ENCODE assay signal across 9 cellular contexts in the genomic region with DNA sequence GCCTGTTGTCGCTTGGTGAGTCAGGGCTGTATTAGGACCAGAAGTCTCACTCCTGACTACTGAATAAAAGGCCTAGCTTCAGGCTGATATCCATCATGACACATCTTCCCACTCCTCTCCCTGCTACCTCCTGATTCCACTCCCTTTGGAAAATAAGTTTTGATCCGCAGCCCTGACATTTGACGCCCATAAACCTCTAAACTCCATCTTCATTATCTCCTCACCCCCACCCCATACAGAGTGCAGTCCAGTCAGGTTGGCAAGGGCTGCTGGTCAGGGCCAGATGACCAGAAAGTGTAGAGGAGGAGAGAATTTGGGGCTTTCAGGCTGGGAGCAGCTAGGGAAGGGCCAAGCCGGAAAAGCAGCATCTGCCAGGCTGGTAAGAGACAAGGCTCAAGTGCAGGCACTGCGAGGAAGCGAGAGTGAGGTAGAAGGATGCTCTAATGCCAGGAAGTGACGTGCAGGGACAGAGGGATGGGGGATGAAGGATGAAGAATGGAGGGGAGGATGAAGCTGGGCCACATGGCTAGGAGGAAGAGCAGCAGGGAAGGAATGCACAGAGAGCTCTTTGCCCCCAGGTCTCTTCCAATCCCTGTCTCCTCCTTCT. TPM values are rescaled to one million over a fixed set of nuclear protein-coding genes. Genes with fewer than 3 reads are reported as not detected.
DNase-seq lines count a peak whose midpoint lies in the region; ATAC-seq, FAIRE-seq and TF ChIP-seq lines count a peak whose summit lies in the region.
"Had no signal": no experiment of that assay in that cellular context is flagged by ENCODE, and none has a peak within 500 bp of the region (broad histone marks: within the 10 kb centered on the region; RNA-seq: fewer than 3 reads in every experiment).

No MANE protein-coding gene starts in this region.

- CTCF ChIA-PET in A549 (lab: Yijun Ruan, JAX), result interaction anchor here (0.7 to 7.8 kb wide), 10 partner anchors 10 to 397 kb away, joined by 3 to 207 read pairs (median 6); a partner anchor contains a TSS
- CTCF ChIA-PET in naive thymus-derived CD4-positive, alpha-beta T cell (lab: Charles Lee), result interaction anchor here (6.0 kb wide), 1 partner anchor 86 kb away, joined by 33 read pairs; a partner anchor contains a TSS

- DNase-seq in A549 (ENCODE audit: low read depth in 1 of 2, low spot score in 1 of 2) (no peak), HAP-1 (ENCODE audit: low spot score in 2 of 2) (no peak), cerebellar cortex (ENCODE audit: low spot score) (peak; percentile 82), middle frontal gyrus (ENCODE audit: extremely low spot score, low spot score) (no peak), pancreas (no peak)
- DNase-seq in naive thymus-derived CD4-positive, alpha-beta T cell, result no peak
- no peak for DNase-seq in stimulated activated CD4-positive, alpha-beta T cell treated with anti-CD3 and anti-CD28 coated beads, Interleukin-2, amount 100 ng/mL, for 24 hours
- DNase-seq: body of pancreas had no signal

- H3K27ac Mint-ChIP-seq in naive thymus-derived CD4-positive, alpha-beta T cell, result peak overlapping the region in 8 of 9 donors; percentile 14 to 90 (median 82)

- WGBS in A549 (ENCODE audit: missing lambda C conversion rate), result 89% methylated on average over 7 of the region's 7 CpGs
- 92 to 94% methylated on average over 6 to 7 of the region's 7 CpGs for WGBS in pancreas, 2 donors

- H3K9me3 ChIP-seq in A549 (no peaks in the 10 kb centered on the region), HAP-1 (no peaks in the 10 kb centered on the region), pancreas (no peaks in the 10 kb centered on the region)
- H3K9me3 ChIP-seq in naive thymus-derived CD4-positive, alpha-beta T cell (ENCODE audit: control insufficient read depth in 2 of 3, low read length in 3 of 3), result no peaks in the 10 kb centered on the region
- H3K9me3 ChIP-seq: body of pancreas had no signal

- H3K36me3 ChIP-seq in HAP-1 (replicated peaks) (no peaks in the 10 kb centered on the region), pancreas (no peaks in the 10 kb centered on the region)
- H3K36me3 ChIP-seq in naive thymus-derived CD4-positive, alpha-beta T cell (ENCODE audit: control insufficient read depth in 2 of 3, insufficient read depth in 3 of 3, low read length in 3 of 3), result no peaks in the 10 kb centered on the region

- H3K27me3 ChIP-seq in HAP-1 (ENCODE audit: low read depth), result no peaks in the 10 kb centered on the region
- no peaks in the 10 kb centered on the region for H3K27me3 ChIP-seq in naive thymus-derived CD4-positive, alpha-beta T cell (ENCODE audit: control insufficient read depth in 2 of 2, insufficient read depth in 2 of 2, low read length in 2 of 2)
- H3K27me3 ChIP-seq in pancreas, result no peaks in the 10 kb centered on the region
- H3K27me3 ChIP-seq: body of pancreas had no signal

- no peak for TF ChIP-seq EP300 in A549 (IDR thresholded peaks at IDR 0.05)

- POLR2A ChIA-PET in A549 (lab: Yijun Ruan, JAX), result no interaction called here
- POLR2A ChIA-PET in naive thymus-derived CD4-positive, alpha-beta T cell (lab: Charles Lee), result interaction anchor here (6.0 kb wide), 1 partner anchor 85 kb away, joined by 32 read pairs; a partner anchor contains a TSS

- H3K4me1 Mint-ChIP-seq in naive thymus-derived CD4-positive, alpha-beta T cell, result peaks cover 45 to 77% (median 68%) of the 10 kb centered on the region in 7 donors

- H3K4me1 ChIP-seq in A549, result peaks cover 19% of the 10 kb centered on the region
- H3K4me1 ChIP-seq in HAP-1, result peaks cover 16% of the 10 kb centered on the region
- H3K4me1 ChIP-seq in naive thymus-derived CD4-positive, alpha-beta T cell (ENCODE audit: control insufficient read depth in 2 of 2, insufficient read depth in 2 of 2, low read length in 2 of 2), result peaks cover 30 to 44% of the 10 kb centered on the region in 2 donors
- H3K4me1 ChIP-seq in pancreas, result peaks cover 0 to 17% (median 6%) of the 10 kb centered on the region in 3 donors

- TF ChIP-seq RAD21 in A549 (conservative IDR thresholded peaks at IDR 0.05 in 1 of 2, IDR thresholded peaks at IDR 0.05 in 1 of 2), result no peak

- no peak for ATAC-seq in A549
- ATAC-seq in naive thymus-derived CD4-positive, alpha-beta T cell, result no peak
- ATAC-seq in HG02759 (IDR thresholded peaks at IDR 0.05; ENCODE audit: unreplicated experiment), result no peak
- no peak for ATAC-seq in pancreas
- ATAC-seq: body of pancreas had no signal

- no peak for TF ChIP-seq POLR2A in A549 (IDR thresholded peaks at IDR 0.05; ENCODE audit: low read length)

- H3K4me3 Mint-ChIP-seq in naive thymus-derived CD4-positive, alpha-beta T cell, result peak overlapping the region; percentile 84 to 97 (median 88)

- H3K27ac ChIP-seq in A549, result no peak overlapping the region
- peak overlapping the region; percentile 72 for H3K27ac ChIP-seq in naive thymus-derived CD4-positive, alpha-beta T cell (ENCODE audit: low read depth, low read length)
- H3K27ac ChIP-seq in pancreas, result no peak overlapping the region

- peak overlapping the region; percentile 91 for H3K4me2 ChIP-seq in A549

- in situ Hi-C loops in HAP-1 (cut with MboI; ENCODE audit: low sequenced_read_pairs), result loop anchor here (10.0 kb wide), 1 partner anchor 223 kb away; a partner anchor contains a TSS

- intact Hi-C loops in naive thymus-derived CD4-positive, alpha-beta T cell (cut with micrococcal nuclease), result loop anchor here (5.0 to 10.0 kb wide), 4 partner anchors 276 to 873 kb away; a partner anchor contains a TSS
- intact Hi-C loops in pancreas (cut with DNase I), result loop anchor here in 1 of 3 donors (10.0 kb wide), 1 partner anchor 83 kb away; a partner anchor contains a TSS

- H3K27me3 Mint-ChIP-seq in naive thymus-derived CD4-positive, alpha-beta T cell, result no peaks in the 10 kb centered on the region

- H3K4me3 ChIP-seq in A549 (no peak overlapping the region), HAP-1 (peak overlapping the region; percentile 48), pancreas (peak overlapping the region in 1 of 4 donors; percentile 78)
- no peak overlapping the region for H3K4me3 ChIP-seq in naive thymus-derived CD4-positive, alpha-beta T cell (ENCODE audit: low read length)

- peaks cover 0 to 3% (median 0%) of the 10 kb centered on the region in 5 donors for H3K36me3 Mint-ChIP-seq in naive thymus-derived CD4-positive, alpha-beta T cell

- FAIRE-seq in A549 (lab: Jason Lieb, UNC) (no peak), pancreas (lab: Jason Lieb, UNC) (no peak)

- peaks cover 0 to 1% (median 0%) of the 10 kb centered on the region in 11 donors for H3K9me3 Mint-ChIP-seq in naive thymus-derived CD4-positive, alpha-beta T cell

- no peak for TF ChIP-seq CTCF in A549 (IDR thresholded peaks at IDR 0.05)
- no peak for TF ChIP-seq CTCF in pancreas (IDR thresholded peaks at IDR 0.05)

TF ChIP-seq in A549, 52 proteins besides CTCF, POLR2A, EP300 and RAD21:
- TF ChIP-seq PHF8 (IDR thresholded peaks at IDR 0.05; ENCODE audit: borderline replicate concordance, low read depth) (no peak), ZC3H11A (IDR thresholded peaks at IDR 0.05) (no peak)
- TF ChIP-seq, protein P1, sequence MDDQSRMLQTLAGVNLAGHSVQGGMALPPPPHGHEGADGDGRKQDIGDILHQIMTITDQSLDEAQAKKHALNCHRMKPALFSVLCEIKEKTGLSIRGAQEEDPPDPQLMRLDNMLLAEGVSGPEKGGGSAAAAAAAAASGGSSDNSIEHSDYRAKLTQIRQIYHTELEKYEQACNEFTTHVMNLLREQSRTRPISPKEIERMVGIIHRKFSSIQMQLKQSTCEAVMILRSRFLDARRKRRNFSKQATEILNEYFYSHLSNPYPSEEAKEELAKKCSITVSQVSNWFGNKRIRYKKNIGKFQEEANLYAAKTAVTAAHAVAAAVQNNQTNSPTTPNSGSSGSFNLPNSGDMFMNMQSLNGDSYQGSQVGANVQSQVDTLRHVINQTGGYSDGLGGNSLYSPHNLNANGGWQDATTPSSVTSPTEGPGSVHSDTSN (IDR thresholded peaks at IDR 0.05), result no peak

RNA-seq across cellular contexts. Expression of a gene that starts 1.2 kb away (rescaled TPM):
- polyA plus RNA-seq in A549 (2011; rRNA removed) (3.5 and 4.2 TPM in 2 replicates), A549 (2017; fragmentation: RNase III; extraction: RNeasy Plus Mini Kit Qiagen cat#74134 plus additional on column Dnase treatment) (8.6 to 10.6 TPM (median 9.1 TPM) in 3 replicates), pancreas (10 to 100 TPM; 24.1 to 30.3 TPM)
- polyA plus RNA-seq in A549 (2012; cell fraction: cytosol; rRNA removed), result 5.9 and 7.5 TPM in 2 replicates
- polyA plus RNA-seq in A549 (2012; cell fraction: nucleus; rRNA removed), result 40.7 and 50.1 TPM in 2 replicates
- 5.2 and 6.2 TPM in 2 replicates for polyA minus RNA-seq in A549 (2011; rRNA and poly(A)+ RNA removed)
- total RNA-seq in naive thymus-derived CD4-positive, alpha-beta T cell, result 10 to 100 TPM; 13.9 to 50.6 (median 46.1) TPM
- 10 to 100 TPM in 1 of 2 donors, 1 to 10 TPM in 1; 6.2 to 10.6 TPM for polyA plus RNA-seq in naive thymus-derived CD4-positive, alpha-beta T cell
- total RNA-seq in pancreas, result 10 to 100 TPM; 12.1 to 23.7 (median 13.9) TPM

RNA-seq across cellular contexts. Expression of a gene that starts 5.0 kb away (rescaled TPM):
- 21.4 and 22.1 TPM in 2 replicates for polyA plus RNA-seq in A549 (2011; rRNA removed)
- 13.3 and 14.9 TPM in 2 replicates for polyA plus RNA-seq in A549 (2012; cell fraction: cytosol; rRNA removed)
- 24.0 and 27.8 TPM in 2 replicates for polyA plus RNA-seq in A549 (2012; cell fraction: nucleus; rRNA removed)
- polyA plus RNA-seq in A549 (2017; fragmentation: RNase III; extraction: RNeasy Plus Mini Kit Qiagen cat#74134 plus additional on column Dnase treatment), result 19.1 to 24.1 TPM (median 19.8 TPM) in 3 replicates
- 52.7 and 57.9 TPM in 2 replicates for polyA minus RNA-seq in A549 (2011; rRNA and poly(A)+ RNA removed)
- total RNA-seq in naive thymus-derived CD4-positive, alpha-beta T cell, result 10 to 100 TPM; 37.3 to 51.7 (median 43.3) TPM
- 10 to 100 TPM; 14.6 to 17.5 TPM for polyA plus RNA-seq in naive thymus-derived CD4-positive, alpha-beta T cell
- 10 to 100 TPM; 12.2 to 24.3 (median 19.4) TPM for total RNA-seq in pancreas
- 10 to 100 TPM; 29.8 to 42.5 TPM for polyA plus RNA-seq in pancreas

RNA-seq across cellular contexts. Expression of a gene that starts 46.0 kb away (rescaled TPM):
- polyA plus RNA-seq in A549 (2011; rRNA removed), result 18.0 and 22.7 TPM in 2 replicates
- 12.8 and 16.3 TPM in 2 replicates for polyA plus RNA-seq in A549 (2012; cell fraction: cytosol; rRNA removed)
- polyA plus RNA-seq in A549 (2012; cell fraction: nucleus; rRNA removed), result 12.7 and 13.9 TPM in 2 replicates
- 14.1 to 15.8 TPM (median 15.3 TPM) in 3 replicates for polyA plus RNA-seq in A549 (2017; fragmentation: RNase III; extraction: RNeasy Plus Mini Kit Qiagen cat#74134 plus additional on column Dnase treatment)
- 26.7 and 29.9 TPM in 2 replicates for polyA minus RNA-seq in A549 (2011; rRNA and poly(A)+ RNA removed)
- 10 to 100 TPM; 23.6 to 31.9 (median 29.3) TPM for total RNA-seq in naive thymus-derived CD4-positive, alpha-beta T cell
- polyA plus RNA-seq in naive thymus-derived CD4-positive, alpha-beta T cell, result 10 to 100 TPM in 1 of 2 donors, 1 to 10 TPM in 1; 4.6 to 12.7 TPM
- 10 to 100 TPM; 11.1 to 15.8 (median 11.7) TPM for total RNA-seq in pancreas
- 10 to 100 TPM; 16.7 to 19.3 TPM for polyA plus RNA-seq in pancreas
